31 cellular contexts compared by ENCODE assay signal in genomic region chr11:61518032-61518795, GRCh38. TPM values are rescaled to one million over a fixed set of nuclear protein-coding genes. Genes with fewer than 3 reads are reported as not detected.
"Had no signal": no experiment of that assay in that cellular context is flagged by ENCODE, and none has a peak within 500 bp of the region (broad histone marks: within the 10 kb centered on the region; RNA-seq: fewer than 3 reads in every experiment).

No MANE protein-coding gene starts in this region.

- H3K27me3 ChIP-seq: breast epithelium, cardiac muscle cell, gastrocnemius medialis had no signal

- DNase-seq: activated CD4-positive, alpha-beta memory T cell treated with anti-CD3 and anti-CD28 coated beads, Interleukin-2, amount 10 ng/mL, durations not matched to agents 7 days and 5 days; activated CD4-positive, alpha-beta T cell treated with anti-CD3 and anti-CD28 coated beads for 1 hour; activated CD4-positive, alpha-beta T cell treated with anti-CD3 and anti-CD28 coated beads for 4 hours; activated CD4-positive, alpha-beta T cell treated with anti-CD3 and anti-CD28 coated beads, Interleukin-2, amount 10 ng/mL, durations not matched to agents 7 days and 5 days; activated CD4-positive, alpha-beta T cell treated with anti-CD3 and anti-CD28 coated beads, Interleukin-2, amount 50 U/mL, for 4 hours; activated CD8-positive, alpha-beta memory T cell treated with anti-CD3 and anti-CD28 coated beads, Interleukin-2, amount 50 U/mL, for 48 hours; activated gamma-delta T cell; activated naive CD4-positive, alpha-beta T cell; activated naive CD4-positive, alpha-beta T cell treated with anti-CD3 and anti-CD28 coated beads, Interleukin-2, amount 10 ng/mL, durations not matched to agents 7 days and 5 days; activated naive CD8-positive, alpha-beta T cell treated with anti-CD3 and anti-CD28 coated beads, Interleukin-2, amount 10 ng/mL, durations not matched to agents 7 days and 5 days; activated T-cell treated with anti-CD3 and anti-CD28 coated beads for 4 hours; activated T-cell treated with anti-CD3 and anti-CD28 coated beads, Interleukin-2, amount 50 U/mL, for 24 hours; activated T-cell treated with anti-CD3 and anti-CD28 coated beads, Interleukin-2, amount 50 U/mL, for 72 hours; central memory CD4-positive, alpha-beta T cell; cerebellar nuclear complex; cortex of kidney; dermis blood vessel endothelial cell; effector CD4-positive, alpha-beta T cell; effector memory CD8-positive, alpha-beta T cell; erythroblast; foreskin keratinocyte; gastrocnemius medialis; T-helper 2 cell had no signal

- H3K9me3 ChIP-seq: ascending aorta, breast epithelium, esophagus muscularis mucosa, gastrocnemius medialis had no signal

- H3K27me3 Mint-ChIP-seq: activated CD4-positive, alpha-beta T cell treated with anti-CD3 and anti-CD28 coated beads, Interleukin-2, amount 10 ng/mL, durations not matched to agents 7 days and 5 days; brain had no signal

- H3K36me3 Mint-ChIP-seq: activated naive CD4-positive, alpha-beta T cell treated with anti-CD3 and anti-CD28 coated beads, Interleukin-2, amount 10 ng/mL, durations not matched to agents 7 days and 5 days; activated naive CD4-positive, alpha-beta T cell treated with anti-CD3 and anti-CD28 coated beads, Interleukin-2, amount 50 U/mL, for 72 hours; activated naive CD8-positive, alpha-beta T cell treated with anti-CD3 and anti-CD28 coated beads, Interleukin-2, amount 10 ng/mL, durations not matched to agents 7 days and 5 days; WTC11 had no signal

- H3K27ac Mint-ChIP-seq: activated CD4-positive, alpha-beta memory T cell treated with anti-CD3 and anti-CD28 coated beads, Interleukin-2, amount 10 ng/mL, durations not matched to agents 7 days and 5 days; activated CD4-positive, alpha-beta T cell treated with anti-CD3 and anti-CD28 coated beads, Interleukin-2, amount 10 ng/mL, durations not matched to agents 7 days and 5 days; activated naive CD4-positive, alpha-beta T cell treated with anti-CD3 and anti-CD28 coated beads, Interleukin-2, amount 10 ng/mL, durations not matched to agents 7 days and 5 days; activated naive CD4-positive, alpha-beta T cell treated with anti-CD3 and anti-CD28 coated beads, Interleukin-2, amount 50 U/mL, for 72 hours; activated naive CD8-positive, alpha-beta T cell treated with anti-CD3 and anti-CD28 coated beads, Interleukin-2, amount 10 ng/mL, durations not matched to agents 7 days and 5 days; activated T-cell treated with anti-CD3 and anti-CD28 coated beads, Interleukin-2, amount 50 U/mL, for 24 hours; activated T-cell treated with anti-CD3 and anti-CD28 coated beads, Interleukin-2, amount 50 U/mL, for 72 hours; effector memory CD8-positive, alpha-beta T cell had no signal

- H3K9me3 Mint-ChIP-seq: activated CD4-positive, alpha-beta memory T cell treated with anti-CD3 and anti-CD28 coated beads, Interleukin-2, amount 10 ng/mL, durations not matched to agents 7 days and 5 days; activated CD4-positive, alpha-beta T cell treated with anti-CD3 and anti-CD28 coated beads, Interleukin-2, amount 10 ng/mL, durations not matched to agents 7 days and 5 days; activated naive CD4-positive, alpha-beta T cell treated with anti-CD3 and anti-CD28 coated beads, Interleukin-2, amount 10 ng/mL, durations not matched to agents 7 days and 5 days; activated naive CD4-positive, alpha-beta T cell treated with anti-CD3 and anti-CD28 coated beads, Interleukin-2, amount 50 U/mL, for 72 hours; activated naive CD8-positive, alpha-beta T cell treated with anti-CD3 and anti-CD28 coated beads, Interleukin-2, amount 10 ng/mL, durations not matched to agents 7 days and 5 days; activated T-cell treated with anti-CD3 and anti-CD28 coated beads, Interleukin-2, amount 50 U/mL, for 24 hours; activated T-cell treated with anti-CD3 and anti-CD28 coated beads, Interleukin-2, amount 50 U/mL, for 72 hours; effector memory CD8-positive, alpha-beta T cell; WTC11 had no signal

- ATAC-seq: activated naive CD4-positive, alpha-beta T cell treated with anti-CD3 and anti-CD28 coated beads, Interleukin-2, amount 50 U/mL, for 72 hours; activated T-cell treated with anti-CD3 and anti-CD28 coated beads, Interleukin-2, amount 50 U/mL, for 72 hours; effector memory CD8-positive, alpha-beta T cell; foreskin keratinocyte; WTC11 had no signal

- H3K36me3 ChIP-seq: ascending aorta, breast epithelium, cardiac muscle cell, gastrocnemius medialis had no signal

- H3K27ac ChIP-seq: ascending aorta, breast epithelium, cardiac muscle cell, esophagus muscularis mucosa, foreskin keratinocyte, gastrocnemius medialis had no signal

- H3K4me1 ChIP-seq: ascending aorta, foreskin keratinocyte, gastrocnemius medialis had no signal

- H3K4me3 Mint-ChIP-seq: activated CD4-positive, alpha-beta memory T cell treated with anti-CD3 and anti-CD28 coated beads, Interleukin-2, amount 10 ng/mL, durations not matched to agents 7 days and 5 days; activated CD4-positive, alpha-beta T cell treated with anti-CD3 and anti-CD28 coated beads, Interleukin-2, amount 10 ng/mL, durations not matched to agents 7 days and 5 days; activated naive CD4-positive, alpha-beta T cell treated with anti-CD3 and anti-CD28 coated beads, Interleukin-2, amount 10 ng/mL, durations not matched to agents 7 days and 5 days; activated naive CD8-positive, alpha-beta T cell treated with anti-CD3 and anti-CD28 coated beads, Interleukin-2, amount 10 ng/mL, durations not matched to agents 7 days and 5 days; activated T-cell treated with anti-CD3 and anti-CD28 coated beads, Interleukin-2, amount 50 U/mL, for 24 hours; activated T-cell treated with anti-CD3 and anti-CD28 coated beads, Interleukin-2, amount 50 U/mL, for 72 hours; brain; effector memory CD8-positive, alpha-beta T cell; WTC11 had no signal

- H3K4me3 ChIP-seq: ascending aorta, breast epithelium, cardiac muscle cell, esophagus muscularis mucosa, gastrocnemius medialis had no signal

RNA-seq across cellular contexts. Expression of gene LRRC10B, which starts 9.7 kb away (rescaled TPM):
- total RNA-seq: activated CD4-positive, alpha-beta T cell treated with anti-CD3 and anti-CD28 coated beads, Interleukin-2, amount 10 ng/mL, durations not matched to agents 7 days and 5 days; activated naive CD4-positive, alpha-beta T cell treated with anti-CD3 and anti-CD28 coated beads, Interleukin-2, amount 50 U/mL, for 72 hours; activated naive CD8-positive, alpha-beta T cell treated with anti-CD3 and anti-CD28 coated beads, Interleukin-2, amount 10 ng/mL, durations not matched to agents 7 days and 5 days; activated T-cell treated with anti-CD3 and anti-CD28 coated beads, Interleukin-2, amount 50 U/mL, for 72 hours; dermis blood vessel endothelial cell; foreskin keratinocyte; T-helper 1 cell treated with Interleukin-12 subunit alpha and Interleukin-12 subunit beta and Interleukin-4 antibody, amounts not matched to agents 30 ng/mL and 1 ng/mL, for 36 hours had no signal
